9 cellular contexts compared by ENCODE assay signal in genomic region chr11:111635706-111636045, GRCh38. TPM values are rescaled to one million over a fixed set of nuclear protein-coding genes. Genes with fewer than 3 reads are reported as not detected.
DNase-seq lines count a peak whose midpoint lies in the region; ATAC-seq and TF ChIP-seq lines count a peak whose summit lies in the region.
"Had no signal": no experiment of that assay in that cellular context is flagged by ENCODE, and none has a peak within 500 bp of the region (broad histone marks: within the 10 kb centered on the region; RNA-seq: fewer than 3 reads in every experiment).

No MANE protein-coding gene starts in this region.

- H3K27me3 Mint-ChIP-seq in naive thymus-derived CD4-positive, alpha-beta T cell, result no peaks in the 10 kb centered on the region

- H3K4me3 Mint-ChIP-seq in naive thymus-derived CD4-positive, alpha-beta T cell, result no peak overlapping the region
- H3K4me3 Mint-ChIP-seq: neural crest cell had no signal

- DNase-seq in C1 segment of cervical spinal cord (lab: John Stamatoyannopoulos, UW), result peak in 9 of 14 donors; percentile 7 to 83 (median 17)
- peak; percentile 42 for DNase-seq in NCI-H774 (lab: John Stamatoyannopoulos, UW)
- peak; percentile 81 for DNase-seq in fibroblast of mammary gland (ENCODE audit: low read depth)
- peak in 4 of 5 donors; percentile 25 to 36 (median 34) for DNase-seq in ovary
- DNase-seq in naive thymus-derived CD4-positive, alpha-beta T cell, result no peak

- peak overlapping the region in 1 of 2 donors; percentile 46 for H3K27ac ChIP-seq in ovary
- H3K27ac ChIP-seq in naive thymus-derived CD4-positive, alpha-beta T cell (ENCODE audit: low read depth, low read length), result no peak overlapping the region

- peaks cover 0 to 2% (median 0%) of the 10 kb centered on the region in 11 donors for H3K9me3 Mint-ChIP-seq in naive thymus-derived CD4-positive, alpha-beta T cell
- H3K9me3 Mint-ChIP-seq: neural crest cell had no signal

- TF ChIP-seq EP300 in ovary (IDR thresholded peaks at IDR 0.05), result no peak

- no peak for TF ChIP-seq CTCF in fibroblast of mammary gland (conservative IDR thresholded peaks at IDR 0.05; ENCODE audit: control insufficient read depth, insufficient read depth, low read depth, low read length)
- TF ChIP-seq CTCF in ovary (IDR thresholded peaks at IDR 0.05), result no peak

- no peaks in the 10 kb centered on the region for H3K27me3 ChIP-seq in ovary
- H3K27me3 ChIP-seq in naive thymus-derived CD4-positive, alpha-beta T cell (ENCODE audit: control insufficient read depth in 2 of 2, insufficient read depth in 2 of 2, low read length in 2 of 2), result no peaks in the 10 kb centered on the region

- H3K4me3 ChIP-seq in fibroblast of mammary gland (ENCODE audit: control insufficient read depth, low read depth, low read length), result no peak overlapping the region
- no peak overlapping the region for H3K4me3 ChIP-seq in ovary
- H3K4me3 ChIP-seq in naive thymus-derived CD4-positive, alpha-beta T cell (ENCODE audit: low read length), result no peak overlapping the region

- H3K9me3 ChIP-seq in ovary, result no peaks in the 10 kb centered on the region
- no peaks in the 10 kb centered on the region for H3K9me3 ChIP-seq in naive thymus-derived CD4-positive, alpha-beta T cell (ENCODE audit: control insufficient read depth in 2 of 3, low read length in 3 of 3)

- peaks cover 9 to 48% (median 29%) of the 10 kb centered on the region in 7 donors for H3K4me1 Mint-ChIP-seq in naive thymus-derived CD4-positive, alpha-beta T cell

- CTCF ChIA-PET in naive thymus-derived CD4-positive, alpha-beta T cell (lab: Charles Lee), result no interaction called here

- ATAC-seq in HG02885 (IDR thresholded peaks at IDR 0.05; ENCODE audit: poor library complexity, unreplicated experiment) (no peak), GM21737 (IDR thresholded peaks at IDR 0.05; ENCODE audit: unreplicated experiment) (no peak), GM19395 (IDR thresholded peaks at IDR 0.05; ENCODE audit: unreplicated experiment) (no peak)
- ATAC-seq in naive thymus-derived CD4-positive, alpha-beta T cell, result no peak

- peaks cover 1% of the 10 kb centered on the region for H3K4me1 ChIP-seq in ovary (ENCODE audit: insufficient read depth)
- no peaks in the 10 kb centered on the region for H3K4me1 ChIP-seq in naive thymus-derived CD4-positive, alpha-beta T cell (ENCODE audit: control insufficient read depth in 2 of 2, insufficient read depth in 2 of 2, low read length in 2 of 2)

- POLR2A ChIA-PET in naive thymus-derived CD4-positive, alpha-beta T cell (lab: Charles Lee), result no interaction called here

- H3K36me3 Mint-ChIP-seq in naive thymus-derived CD4-positive, alpha-beta T cell, result peaks cover 0 to 34% (median 24%) of the 10 kb centered on the region in 5 donors

- intact Hi-C loops in ovary (cut with DNase I), result no loop called here
- intact Hi-C loops in naive thymus-derived CD4-positive, alpha-beta T cell (cut with micrococcal nuclease), result no loop called here

- WGBS in ovary, 3 donors, result 0 to 9% (median 6%) methylated on average over 1 of the region's 1 CpG

- H3K36me3 ChIP-seq in ovary, result no peaks in the 10 kb centered on the region
- no peaks in the 10 kb centered on the region for H3K36me3 ChIP-seq in naive thymus-derived CD4-positive, alpha-beta T cell (ENCODE audit: control insufficient read depth in 2 of 3, insufficient read depth in 3 of 3, low read length in 3 of 3)

- H3K27ac Mint-ChIP-seq in naive thymus-derived CD4-positive, alpha-beta T cell, result no peak overlapping the region

- no peak for TF ChIP-seq POLR2A in ovary (IDR thresholded peaks at IDR 0.05)

RNA-seq across cellular contexts. Expression of gene SIK2, which starts 33.4 kb away (rescaled TPM):
- total RNA-seq in ovary, result 10 to 100 TPM; 16.0 to 50.5 (median 27.4) TPM
- polyA plus RNA-seq in ovary, result 10 to 100 TPM; 13.7 to 26.8 TPM
- total RNA-seq in naive thymus-derived CD4-positive, alpha-beta T cell, result 10 to 100 TPM in 2 of 5 experiments, 1 to 10 TPM in 3; 7.3 to 12.9 (median 9.8) TPM
- under 1 TPM; 0.19 to 0.26 TPM for polyA plus RNA-seq in naive thymus-derived CD4-positive, alpha-beta T cell

Comparison
In these comparisons a context has a peak if more than half of its experiments do, and no peak if none do; other contexts are left out.
1. DNase-seq: peak in C1 segment of cervical spinal cord (9 of 14), NCI-H774 (single experiment), fibroblast of mammary gland (single experiment) and ovary (4 of 5); none in naive thymus-derived CD4-positive, alpha-beta T cell (0 of 9).